In the genomic region with DNA sequence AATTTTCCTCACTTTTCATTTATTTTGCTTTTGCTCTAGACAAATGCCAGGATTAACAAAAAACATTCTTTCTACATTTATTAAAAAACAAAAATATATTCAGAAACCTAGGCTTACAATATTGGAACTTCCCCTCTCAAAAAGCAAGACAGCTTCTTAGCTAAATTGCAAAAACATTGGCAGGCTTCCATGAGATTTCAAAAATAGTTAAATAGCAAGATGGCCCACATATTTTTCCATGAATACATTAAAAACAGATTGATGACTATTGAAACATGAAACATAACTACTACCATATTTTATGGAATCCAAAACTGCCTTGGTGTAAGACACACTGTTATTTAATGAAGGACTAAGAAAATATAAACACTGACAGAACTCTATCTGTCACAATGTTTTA, we compare ENCODE assay signal across 21 cellular contexts.
"Had no signal": no experiment of that assay in that cellular context is flagged by ENCODE, and none has a peak within 500 bp of the region (broad histone marks: within the 10 kb centered on the region; RNA-seq: fewer than 3 reads in every experiment).

No MANE protein-coding gene starts in this region.

- H3K36me3 ChIP-seq: heart right ventricle, left ventricle myocardium inferior, ovary, thoracic aorta, upper lobe of left lung had no signal

- H3K9me3 ChIP-seq: heart right ventricle, left ventricle myocardium inferior, ovary, psoas muscle, thoracic aorta, upper lobe of left lung had no signal

- H3K27me3 ChIP-seq: heart right ventricle, ovary, upper lobe of left lung had no signal

- H3K27ac ChIP-seq: epithelial cell of prostate, left ventricle myocardium inferior, ovary, psoas muscle, thoracic aorta, upper lobe of left lung had no signal

- ATAC-seq: activated CD4-positive, CD25-positive, alpha-beta regulatory T cell treated with anti-CD3 and anti-CD28 coated beads, Interleukin-2, amount 50 U/mL, for 24 hours; activated CD8-positive, alpha-beta T cell treated with anti-CD3 and anti-CD28 coated beads, Interleukin-2, amount 10 ng/mL, durations not matched to agents 7 days and 5 days; heart right ventricle; naive thymus-derived CD4-positive, alpha-beta T cell; psoas muscle; right cardiac atrium; stimulated activated effector memory CD8-positive, alpha-beta T cell treated with anti-CD3 and anti-CD28 coated beads, Interleukin-12 subunit alpha, Interleukin-12 subunit beta, amount 100 ng/mL, for 72 hours had no signal

- H3K4me3 ChIP-seq: heart right ventricle, left ventricle myocardium inferior, ovary, psoas muscle, thoracic aorta, upper lobe of left lung had no signal

- DNase-seq: activated CD4-positive, alpha-beta T cell treated with anti-CD3 and anti-CD28 coated beads, Interleukin-2, amount 10 ng/mL, durations not matched to agents 7 days and 5 days; activated CD8-positive, alpha-beta T cell treated with anti-CD3 and anti-CD28 coated beads, Interleukin-2, amount 10 ng/mL, durations not matched to agents 7 days and 5 days; activated naive CD4-positive, alpha-beta T cell treated with Interleukin-2 at 50 U/mL for 16 hours; activated naive CD8-positive, alpha-beta T cell treated with anti-CD3 and anti-CD28 coated beads, Interleukin-2, amount 10 ng/mL, durations not matched to agents 7 days and 5 days; activated T-cell treated with anti-CD3 and anti-CD28 coated beads, Interleukin-2, amount 50 U/mL, for 24 hours; caudate nucleus; endodermal cell; heart right ventricle; immature natural killer cell; kidney glomerular epithelial cell; left ventricle myocardium inferior; naive thymus-derived CD4-positive, alpha-beta T cell; ovary; psoas muscle; right cardiac atrium; stimulated activated CD4-positive, alpha-beta T cell treated with anti-CD3 and anti-CD28 coated beads, Interleukin-4, amount 100 ng/mL, for 1 hour; upper lobe of left lung had no signal
